ENCODE assay signal across 8 cellular contexts in the genomic region with DNA sequence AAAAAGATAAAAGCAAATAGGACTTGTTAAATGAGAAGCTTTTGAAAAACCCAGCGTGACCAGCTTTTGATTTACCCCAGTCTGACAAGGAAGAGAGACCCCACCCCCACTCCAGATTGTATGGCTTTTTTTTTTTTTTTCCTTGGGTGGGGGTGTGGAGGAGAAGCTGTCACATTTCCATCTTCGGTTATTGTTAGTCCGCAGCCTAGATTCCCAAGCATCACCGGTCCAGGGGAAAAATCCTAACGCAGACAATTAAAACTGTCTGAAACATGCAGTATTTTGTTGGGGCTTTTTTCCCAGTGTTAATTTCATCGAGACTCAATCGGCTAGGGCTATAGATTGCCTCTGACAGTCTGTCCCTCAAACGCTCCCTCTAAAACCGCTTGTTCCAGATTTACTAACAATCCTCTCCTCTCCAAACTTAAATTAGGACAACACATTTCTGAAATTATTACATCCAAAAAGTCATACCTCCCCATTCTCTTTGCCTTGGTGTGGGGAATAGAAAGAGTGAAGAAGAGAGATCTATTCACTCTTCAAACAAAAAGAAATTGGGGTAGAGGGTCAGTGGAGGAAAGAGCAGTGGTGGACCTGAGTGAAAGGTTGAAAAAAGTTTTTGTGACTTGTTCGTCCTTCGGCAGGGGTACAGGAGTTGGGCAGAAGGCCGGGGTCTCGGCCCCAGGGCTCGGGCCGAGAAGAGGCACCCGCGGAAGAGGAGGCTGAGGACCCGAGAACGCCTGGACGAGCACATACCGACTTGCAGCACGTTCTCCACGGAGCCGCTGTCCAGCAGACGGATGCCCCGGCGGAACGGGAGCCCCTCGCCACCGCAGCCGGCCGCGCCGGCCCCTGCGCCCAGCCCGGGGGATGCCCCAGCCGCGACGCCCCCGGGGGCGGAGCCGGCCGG. TPM values are rescaled to one million over a fixed set of nuclear protein-coding genes. Genes with fewer than 3 reads are reported as not detected.
DNase-seq lines count a peak whose midpoint lies in the region; ATAC-seq, FAIRE-seq and TF ChIP-seq lines count a peak whose summit lies in the region.

No MANE protein-coding gene starts in this region.

- WGBS in gastroesophageal sphincter (ENCODE audit: low coverage in 1 of 2), 2 donors, result 1 to 5% methylated on average over 9 to 17 of the region's 43 CpGs

- H3K4me1 Mint-ChIP-seq in activated T-helper 2 cell treated with anti-CD3 and anti-CD28 coated beads, Interferon-gamma antibody, Interleukin-2, Interleukin-4, amounts not matched to agents 10 μg/mL and 5 μg/mL and 100 μg/mL, durations not matched to agents 14 hours and 24 hours and 36 hours (ENCODE audit: low read depth), result peaks cover 14% of the 10 kb centered on the region
- H3K4me1 Mint-ChIP-seq in neural crest cell, result peaks cover 29% of the 10 kb centered on the region

- no peaks in the 10 kb centered on the region for H3K27me3 ChIP-seq in gastroesophageal sphincter

- intact Hi-C loops in activated T-helper 2 cell treated with anti-CD3 and anti-CD28 coated beads, Interferon-gamma antibody, Interleukin-2, Interleukin-4, amounts not matched to agents 10 μg/mL and 5 μg/mL and 100 μg/mL, durations not matched to agents 14 hours and 24 hours and 36 hours (cut with micrococcal nuclease), result loop anchor here (5.0 to 10.0 kb wide), 4 partner anchors 100 to 290 kb away; partner anchors contain the start of genes HECTD3, TESK2 and UROD

- no peaks in the 10 kb centered on the region for H3K9me3 ChIP-seq in gastroesophageal sphincter

- no peak for TF ChIP-seq CTCF in AG09309 (IDR thresholded peaks at IDR 0.05; ENCODE audit: control insufficient read depth, insufficient read depth, low read depth, low read length, missing control alignments)
- no peak for TF ChIP-seq CTCF in gastroesophageal sphincter (IDR thresholded peaks at IDR 0.05)
- no peak for TF ChIP-seq CTCF in neural crest cell (conservative IDR thresholded peaks at IDR 0.05)

- H3K4me3 ChIP-seq in AG09309 (ENCODE audit: control insufficient read depth, low read depth, low read length) (peak overlapping the region; percentile 36), gastroesophageal sphincter (peak overlapping the region; percentile 74 to 99)

- TF ChIP-seq EP300 in gastroesophageal sphincter (IDR thresholded peaks at IDR 0.05), result no peak

- peak overlapping the region; percentile 20 for H3K27ac Mint-ChIP-seq in activated T-helper 2 cell treated with anti-CD3 and anti-CD28 coated beads, Interferon-gamma antibody, Interleukin-2, Interleukin-4, amounts not matched to agents 10 μg/mL and 5 μg/mL and 100 μg/mL, durations not matched to agents 14 hours and 24 hours and 36 hours
- H3K27ac Mint-ChIP-seq in neural crest cell (ENCODE audit: unreplicated experiment), result peak overlapping the region; percentile 32

- H3K4me1 ChIP-seq in gastroesophageal sphincter, result peaks cover 0 to 29% (median 4%) of the 10 kb centered on the region in 3 donors

- TF ChIP-seq POLR2A in gastroesophageal sphincter (IDR thresholded peaks at IDR 0.05) (no peak), GM12891 (IDR thresholded peaks at IDR 0.05; ENCODE audit: low read depth, low read length) (no peak)

- H3K9me3 Mint-ChIP-seq in activated T-helper 2 cell treated with anti-CD3 and anti-CD28 coated beads, Interferon-gamma antibody, Interleukin-2, Interleukin-4, amounts not matched to agents 10 μg/mL and 5 μg/mL and 100 μg/mL, durations not matched to agents 14 hours and 24 hours and 36 hours, result no peaks in the 10 kb centered on the region
- no peaks in the 10 kb centered on the region for H3K9me3 Mint-ChIP-seq in neural crest cell

- FAIRE-seq in GM12891 (lab: Jason Lieb, UNC), result no peak

- H3K36me3 ChIP-seq in gastroesophageal sphincter, result no peaks in the 10 kb centered on the region

- peak overlapping the region; percentile 79 for H3K4me3 Mint-ChIP-seq in activated T-helper 2 cell treated with anti-CD3 and anti-CD28 coated beads, Interferon-gamma antibody, Interleukin-2, Interleukin-4, amounts not matched to agents 10 μg/mL and 5 μg/mL and 100 μg/mL, durations not matched to agents 14 hours and 24 hours and 36 hours (ENCODE audit: low read depth)
- H3K4me3 Mint-ChIP-seq in neural crest cell, result peak overlapping the region; percentile 90

- peaks cover 53% of the 10 kb centered on the region for H3K27me3 Mint-ChIP-seq in activated T-helper 2 cell treated with anti-CD3 and anti-CD28 coated beads, Interferon-gamma antibody, Interleukin-2, Interleukin-4, amounts not matched to agents 10 μg/mL and 5 μg/mL and 100 μg/mL, durations not matched to agents 14 hours and 24 hours and 36 hours (ENCODE audit: low read depth)
- H3K27me3 Mint-ChIP-seq in neural crest cell (ENCODE audit: low read depth), result peaks cover 21% of the 10 kb centered on the region

- peak; percentile 27 for ATAC-seq in GM21360 (IDR thresholded peaks at IDR 0.05; ENCODE audit: unreplicated experiment)
- ATAC-seq in gastroesophageal sphincter, result peak; percentile 63

- no peaks in the 10 kb centered on the region for H3K36me3 Mint-ChIP-seq in activated T-helper 2 cell treated with anti-CD3 and anti-CD28 coated beads, Interferon-gamma antibody, Interleukin-2, Interleukin-4, amounts not matched to agents 10 μg/mL and 5 μg/mL and 100 μg/mL, durations not matched to agents 14 hours and 24 hours and 36 hours (ENCODE audit: low read depth)
- no peaks in the 10 kb centered on the region for H3K36me3 Mint-ChIP-seq in neural crest cell (ENCODE audit: low read depth)

- peak overlapping the region; percentile 45 to 93 (median 90) for H3K27ac ChIP-seq in gastroesophageal sphincter

- DNase-seq in AG09309 (ENCODE audit: low read depth) (no peak), NCI-H2029 treated with DMSO at 0.1 percent for 48 hours (lab: John Stamatoyannopoulos, UW) (peak; percentile 80), neural crest cell (ENCODE audit: low read depth, low spot score) (peak; percentile 41), AML-193 (lab: John Stamatoyannopoulos, UW) (no peak), GM12891 (ENCODE audit: insufficient read length, low spot score) (no peak)
- no peak for DNase-seq in activated T-helper 2 cell treated with anti-CD3 and anti-CD28 coated beads, Interferon-gamma antibody, Interleukin-2, Interleukin-4, amounts not matched to agents 10 μg/mL and 5 μg/mL and 100 μg/mL, durations not matched to agents 14 hours and 24 hours and 36 hours (ENCODE audit: low spot score)

TF ChIP-seq in GM12891, 5 proteins besides CTCF, POLR2A, EP300 and RAD21:
- TF ChIP-seq POU2F2 (IDR thresholded peaks at IDR 0.05; ENCODE audit: low read depth, low read length), result no peak
- TF ChIP-seq SPI1 (IDR thresholded peaks at IDR 0.05; ENCODE audit: low read depth, low read length), result no peak
- no peak for TF ChIP-seq POLR2AphosphoS5 (IDR thresholded peaks at IDR 0.05; ENCODE audit: low read depth, low read length)
- TF ChIP-seq TAF1 (IDR thresholded peaks at IDR 0.05; ENCODE audit: low read depth, low read length), result no peak
- TF ChIP-seq PAX5 (IDR thresholded peaks at IDR 0.05; ENCODE audit: insufficient read depth, low read length, severe bottlenecking), result no peak

RNA-seq across cellular contexts. Expression of gene ZSWIM5, which starts 1.1 kb away (rescaled TPM):
- 0.14 and 0.21 TPM in 2 replicates for total RNA-seq in activated T-helper 2 cell treated with anti-CD3 and anti-CD28 coated beads, Interferon-gamma antibody, Interleukin-2, Interleukin-4, amounts not matched to agents 10 μg/mL and 5 μg/mL and 100 μg/mL, durations not matched to agents 14 hours and 24 hours and 36 hours
- total RNA-seq in gastroesophageal sphincter (1 to 10 TPM; 3.3 to 8.1 (median 5.8) TPM), neural crest cell (13.1 and 13.2 TPM in 2 replicates)
- polyA plus RNA-seq in GM12891 (2012; ENCODE audit: low read depth, missing spikeins), result 0.06 TPM

Comparison
In these comparisons a context has a peak if more than half of its experiments do, and no peak if none do; other contexts are left out.
1. DNase-seq: peak in NCI-H2029 treated with DMSO at 0.1 percent for 48 hours (single experiment) and neural crest cell (single experiment); none in AG09309 (single experiment), activated T-helper 2 cell treated with anti-CD3 and anti-CD28 coated beads, Interferon-gamma antibody, Interleukin-2, Interleukin-4, amounts not matched to agents 10 μg/mL and 5 μg/mL and 100 μg/mL, durations not matched to agents 14 hours and 24 hours and 36 hours (single experiment), AML-193 (0 of 2) and GM12891 (single experiment).